ENCODE assay signal across 10 cellular contexts in genomic region chr17:2837147-2837561, GRCh38. TPM values are rescaled to one million over a fixed set of nuclear protein-coding genes. Genes with fewer than 3 reads are reported as not detected.
DNase-seq lines count a peak whose midpoint lies in the region; ATAC-seq and TF ChIP-seq lines count a peak whose summit lies in the region.
"Had no signal": no experiment of that assay in that cellular context is flagged by ENCODE, and none has a peak within 500 bp of the region (broad histone marks: within the 10 kb centered on the region; RNA-seq: fewer than 3 reads in every experiment).

No MANE protein-coding gene starts in this region.

- intact Hi-C loops in activated naive CD4-positive, alpha-beta T cell treated with anti-CD3 and anti-CD28 coated beads for 36 hours (cut with micrococcal nuclease), result loop anchor here (1.0 kb wide), 2 partner anchors 51 to 455 kb away; no protein-coding TSS in a partner anchor

- no peak overlapping the region for H2AFZ ChIP-seq in Loucy (ENCODE audit: low read length)

- TF ChIP-seq CTCF in Loucy (conservative IDR thresholded peaks at IDR 0.05; ENCODE audit: low read length) (peak; percentile 61), mesothelial cell of epicardium (IDR thresholded peaks at IDR 0.05; ENCODE audit: unreplicated experiment) (no peak), osteocyte (IDR thresholded peaks at IDR 0.05) (no peak)

- peaks cover 16% of the 10 kb centered on the region for H4K20me1 ChIP-seq in Loucy (ENCODE audit: insufficient read depth, low read length, poor library complexity, severe bottlenecking)

- no peaks in the 10 kb centered on the region for H3K27me3 ChIP-seq in Loucy (ENCODE audit: insufficient read depth, low read length, poor library complexity, severe bottlenecking)
- H3K27me3 ChIP-seq: heart right ventricle had no signal

- H3F3A ChIP-seq in Loucy (ENCODE audit: low read depth), result no peaks in the 10 kb centered on the region

- no peak overlapping the region for H3K4me2 ChIP-seq in Loucy (ENCODE audit: low read depth, low read length, poor library complexity, severe bottlenecking)

- H3K9me3 ChIP-seq in Loucy (ENCODE audit: insufficient read depth, low read depth, low read length), result no peaks in the 10 kb centered on the region
- H3K9me3 ChIP-seq: heart right ventricle, thoracic aorta had no signal

- no peaks in the 10 kb centered on the region for H3K36me3 Mint-ChIP-seq in activated naive CD4-positive, alpha-beta T cell treated with anti-CD3 and anti-CD28 coated beads for 36 hours (ENCODE audit: low read depth)
- H3K36me3 Mint-ChIP-seq in stimulated activated naive B cell treated with anti-CD40 and anti-IgM and Interleukin-4, amounts not matched to agents 10 μg/mL and 1 μg/mL and 100 μg/mL, for 72 hours, result peaks cover 1 to 3% of the 10 kb centered on the region in 2 donors
- no peaks in the 10 kb centered on the region for H3K36me3 Mint-ChIP-seq in mesothelial cell of epicardium
- H3K36me3 Mint-ChIP-seq in osteocyte (ENCODE audit: unreplicated experiment), result no peaks in the 10 kb centered on the region

- H3K4me1 Mint-ChIP-seq in activated naive CD4-positive, alpha-beta T cell treated with anti-CD3 and anti-CD28 coated beads for 36 hours (ENCODE audit: low read depth), result peaks cover 5% of the 10 kb centered on the region
- H3K4me1 Mint-ChIP-seq in stimulated activated naive B cell treated with anti-CD40 and anti-IgM and Interleukin-4, amounts not matched to agents 10 μg/mL and 1 μg/mL and 100 μg/mL, for 72 hours, result peaks cover 6 to 26% of the 10 kb centered on the region in 2 donors
- H3K4me1 Mint-ChIP-seq in mesothelial cell of epicardium (no peaks in the 10 kb centered on the region), osteocyte (ENCODE audit: unreplicated experiment) (peaks cover 2% of the 10 kb centered on the region)

- H3K27ac Mint-ChIP-seq in activated naive CD4-positive, alpha-beta T cell treated with anti-CD3 and anti-CD28 coated beads for 36 hours, result no peak overlapping the region
- no peak overlapping the region for H3K27ac Mint-ChIP-seq in stimulated activated naive B cell treated with anti-CD40 and anti-IgM and Interleukin-4, amounts not matched to agents 10 μg/mL and 1 μg/mL and 100 μg/mL, for 72 hours
- H3K27ac Mint-ChIP-seq in mesothelial cell of epicardium (no peak overlapping the region), osteocyte (ENCODE audit: unreplicated experiment) (no peak overlapping the region)

- DNase-seq in activated naive CD4-positive, alpha-beta T cell treated with anti-CD3 and anti-CD28 coated beads for 36 hours, result peak; percentile 79
- DNase-seq in stimulated activated naive B cell treated with anti-CD40 and anti-IgM and Interleukin-4, amounts not matched to agents 10 μg/mL and 1 μg/mL and 100 μg/mL, for 72 hours, result peak; percentile 84
- DNase-seq in mesothelial cell of epicardium (ENCODE audit: low spot score in 2 of 2, unreplicated experiment in 2 of 2) (no peak), osteocyte (ENCODE audit: extremely low spot score, unreplicated experiment) (no peak), OCI-M2 (lab: John Stamatoyannopoulos, UW; ENCODE audit: unreplicated experiment) (no peak)
- DNase-seq: heart right ventricle had no signal

- CTCF ChIA-PET in activated naive CD4-positive, alpha-beta T cell treated with anti-CD3 and anti-CD28 coated beads for 36 hours (lab: Charles Lee), result interaction anchor here (0.6 to 3.4 kb wide), 18 partner anchors 8 to 726 kb away, joined by 3 to 20 read pairs (median 4); no protein-coding TSS in a partner anchor

- H3K36me3 ChIP-seq in Loucy (ENCODE audit: insufficient read depth, low read length), result peaks cover 12% of the 10 kb centered on the region; the same call in 1 of the 2 replicates
- H3K36me3 ChIP-seq: heart right ventricle, thoracic aorta had no signal

- no peaks in the 10 kb centered on the region for H3K9me2 ChIP-seq in Loucy (replicated peaks; ENCODE audit: low read depth, low read length)

- H3K4me3 ChIP-seq in Loucy (ENCODE audit: low read length, poor library complexity, severe bottlenecking), result no peak overlapping the region
- H3K4me3 ChIP-seq: heart right ventricle, thoracic aorta had no signal

- H3K9me3 Mint-ChIP-seq in activated naive CD4-positive, alpha-beta T cell treated with anti-CD3 and anti-CD28 coated beads for 36 hours, result no peaks in the 10 kb centered on the region
- no peaks in the 10 kb centered on the region for H3K9me3 Mint-ChIP-seq in stimulated activated naive B cell treated with anti-CD40 and anti-IgM and Interleukin-4, amounts not matched to agents 10 μg/mL and 1 μg/mL and 100 μg/mL, for 72 hours
- no peaks in the 10 kb centered on the region for H3K9me3 Mint-ChIP-seq in mesothelial cell of epicardium
- no peaks in the 10 kb centered on the region for H3K9me3 Mint-ChIP-seq in osteocyte (ENCODE audit: unreplicated experiment)

- H3K4me3 Mint-ChIP-seq in activated naive CD4-positive, alpha-beta T cell treated with anti-CD3 and anti-CD28 coated beads for 36 hours, result no peak overlapping the region
- H3K4me3 Mint-ChIP-seq in stimulated activated naive B cell treated with anti-CD40 and anti-IgM and Interleukin-4, amounts not matched to agents 10 μg/mL and 1 μg/mL and 100 μg/mL, for 72 hours, result peak overlapping the region in 1 of 2 donors; percentile 16
- H3K4me3 Mint-ChIP-seq in mesothelial cell of epicardium, result no peak overlapping the region
- no peak overlapping the region for H3K4me3 Mint-ChIP-seq in osteocyte (ENCODE audit: unreplicated experiment)

- H3K4me1 ChIP-seq in Loucy (ENCODE audit: insufficient read depth, low read length, poor library complexity, severe bottlenecking), result peaks cover 15% of the 10 kb centered on the region
- H3K4me1 ChIP-seq: heart right ventricle had no signal

- H3K9ac ChIP-seq in Loucy (ENCODE audit: low read depth, low read length, poor library complexity, severe bottlenecking), result no peak overlapping the region

- ATAC-seq in GM19463 (IDR thresholded peaks at IDR 0.05; ENCODE audit: unreplicated experiment), result peak; percentile 71
- peak; percentile 100 for ATAC-seq in stimulated activated naive B cell treated with anti-CD40 and anti-IgM and Interleukin-4, amounts not matched to agents 10 μg/mL and 1 μg/mL and 100 μg/mL, for 72 hours (replicated peaks)
- ATAC-seq: Right ventricle myocardium inferior had no signal

- H3K27me3 Mint-ChIP-seq in activated naive CD4-positive, alpha-beta T cell treated with anti-CD3 and anti-CD28 coated beads for 36 hours (ENCODE audit: low read depth), result no peaks in the 10 kb centered on the region
- H3K27me3 Mint-ChIP-seq in stimulated activated naive B cell treated with anti-CD40 and anti-IgM and Interleukin-4, amounts not matched to agents 10 μg/mL and 1 μg/mL and 100 μg/mL, for 72 hours, result peaks cover 26 to 43% of the 10 kb centered on the region in 2 donors
- no peaks in the 10 kb centered on the region for H3K27me3 Mint-ChIP-seq in mesothelial cell of epicardium (ENCODE audit: low read depth)
- peaks cover 4% of the 10 kb centered on the region for H3K27me3 Mint-ChIP-seq in osteocyte (ENCODE audit: unreplicated experiment)

- H3K79me2 ChIP-seq in Loucy (ENCODE audit: insufficient read depth, low read length), result peaks cover 73% of the 10 kb centered on the region

RNA-seq across cellular contexts. Expression of gene RAP1GAP2, which starts 40.9 kb away (rescaled TPM):
- under 1 TPM; 0.81 to 0.86 TPM for total RNA-seq in activated naive CD4-positive, alpha-beta T cell treated with anti-CD3 and anti-CD28 coated beads for 36 hours
- total RNA-seq in mesothelial cell of epicardium, result 6.4 to 8.3 TPM (median 7.1 TPM) in 3 replicates
- 6.3 and 7.8 TPM in 2 replicates for total RNA-seq in osteocyte

Comparison
In these comparisons a context has a peak if more than half of its experiments do, and no peak if none do; other contexts are left out.
1. DNase-seq: peak in activated naive CD4-positive, alpha-beta T cell treated with anti-CD3 and anti-CD28 coated beads for 36 hours (single experiment) and stimulated activated naive B cell treated with anti-CD40 and anti-IgM and Interleukin-4, amounts not matched to agents 10 μg/mL and 1 μg/mL and 100 μg/mL, for 72 hours (single experiment); none in mesothelial cell of epicardium (0 of 2), osteocyte (single experiment) and OCI-M2 (single experiment).